1 cellular context compared by ENCODE assay signal in genomic region chr2:129004485-129004884, GRCh38.
TF ChIP-seq lines count a peak whose summit lies in the region.

No MANE protein-coding gene starts in this region.

TF ChIP-seq in WTC11, 78 proteins besides CTCF, POLR2A, EP300 and RAD21 (continued from another document):
- TF ChIP-seq, protein P1, sequence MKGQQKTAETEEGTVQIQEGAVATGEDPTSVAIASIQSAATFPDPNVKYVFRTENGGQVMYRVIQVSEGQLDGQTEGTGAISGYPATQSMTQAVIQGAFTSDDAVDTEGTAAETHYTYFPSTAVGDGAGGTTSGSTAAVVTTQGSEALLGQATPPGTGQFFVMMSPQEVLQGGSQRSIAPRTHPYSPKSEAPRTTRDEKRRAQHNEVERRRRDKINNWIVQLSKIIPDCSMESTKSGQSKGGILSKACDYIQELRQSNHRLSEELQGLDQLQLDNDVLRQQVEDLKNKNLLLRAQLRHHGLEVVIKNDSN (CRISPR knock-in tag; IDR thresholded peaks at IDR 0.05) = no peak
- no peak for TF ChIP-seq NR3C1 (CRISPR knock-in tag; conservative IDR thresholded peaks at IDR 0.05; ENCODE audit: low read depth)
- TF ChIP-seq MLX (CRISPR knock-in tag; IDR thresholded peaks at IDR 0.05) = no peak
- TF ChIP-seq, protein P2, sequence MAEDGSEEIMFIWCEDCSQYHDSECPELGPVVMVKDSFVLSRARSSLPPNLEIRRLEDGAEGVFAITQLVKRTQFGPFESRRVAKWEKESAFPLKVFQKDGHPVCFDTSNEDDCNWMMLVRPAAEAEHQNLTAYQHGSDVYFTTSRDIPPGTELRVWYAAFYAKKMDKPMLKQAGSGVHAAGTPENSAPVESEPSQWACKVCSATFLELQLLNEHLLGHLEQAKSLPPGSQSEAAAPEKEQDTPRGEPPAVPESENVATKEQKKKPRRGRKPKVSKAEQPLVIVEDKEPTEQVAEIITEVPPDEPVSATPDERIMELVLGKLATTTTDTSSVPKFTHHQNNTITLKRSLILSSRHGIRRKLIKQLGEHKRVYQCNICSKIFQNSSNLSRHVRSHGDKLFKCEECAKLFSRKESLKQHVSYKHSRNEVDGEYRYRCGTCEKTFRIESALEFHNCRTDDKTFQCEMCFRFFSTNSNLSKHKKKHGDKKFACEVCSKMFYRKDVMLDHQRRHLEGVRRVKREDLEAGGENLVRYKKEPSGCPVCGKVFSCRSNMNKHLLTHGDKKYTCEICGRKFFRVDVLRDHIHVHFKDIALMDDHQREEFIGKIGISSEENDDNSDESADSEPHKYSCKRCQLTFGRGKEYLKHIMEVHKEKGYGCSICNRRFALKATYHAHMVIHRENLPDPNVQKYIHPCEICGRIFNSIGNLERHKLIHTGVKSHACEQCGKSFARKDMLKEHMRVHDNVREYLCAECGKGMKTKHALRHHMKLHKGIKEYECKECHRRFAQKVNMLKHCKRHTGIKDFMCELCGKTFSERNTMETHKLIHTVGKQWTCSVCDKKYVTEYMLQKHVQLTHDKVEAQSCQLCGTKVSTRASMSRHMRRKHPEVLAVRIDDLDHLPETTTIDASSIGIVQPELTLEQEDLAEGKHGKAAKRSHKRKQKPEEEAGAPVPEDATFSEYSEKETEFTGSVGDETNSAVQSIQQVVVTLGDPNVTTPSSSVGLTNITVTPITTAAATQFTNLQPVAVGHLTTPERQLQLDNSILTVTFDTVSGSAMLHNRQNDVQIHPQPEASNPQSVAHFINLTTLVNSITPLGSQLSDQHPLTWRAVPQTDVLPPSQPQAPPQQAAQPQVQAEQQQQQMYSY (CRISPR knock-in tag; IDR thresholded peaks at IDR 0.05) = no peak
TF ChIP-seq in WTC11: peak in this region for 0.
